Comparison of ENCODE assay signal across 29 cellular contexts in the genomic region with DNA sequence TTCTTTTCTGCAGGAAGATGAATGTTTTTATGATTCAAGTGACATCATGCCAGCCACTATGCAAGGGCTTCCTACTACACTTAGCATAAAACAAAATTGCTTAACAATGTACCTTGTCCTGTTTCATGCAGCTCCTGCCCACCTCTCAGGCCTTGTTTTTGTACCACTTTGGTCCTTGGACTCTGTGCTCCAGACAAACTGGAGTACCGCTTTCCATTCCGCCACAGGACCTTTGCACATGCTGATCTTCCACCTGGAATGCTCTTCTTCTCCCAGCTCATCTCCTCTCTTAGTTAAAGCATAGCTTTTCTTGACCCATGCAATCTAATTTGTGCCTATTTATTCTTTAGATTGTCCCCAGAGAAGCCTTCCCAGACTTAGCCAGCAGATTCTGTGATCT.
"Had no signal": no experiment of that assay in that cellular context is flagged by ENCODE, and none has a peak within 500 bp of the region (broad histone marks: within the 10 kb centered on the region; RNA-seq: fewer than 3 reads in every experiment).

No MANE protein-coding gene starts in this region.

- H3K27me3 ChIP-seq: colonic mucosa, esophagus squamous epithelium, gastrocnemius medialis, heart right ventricle had no signal

- ATAC-seq: effector memory CD8-positive, alpha-beta T cell; esophagus mucosa; gastrocnemius medialis; heart right ventricle; left colon; left lobe of liver; lower lobe of right lung; mucosa of descending colon; naive thymus-derived CD8-positive, alpha-beta T cell had no signal

- DNase-seq: colonic mucosa; cortex of kidney; effector CD8-positive, alpha-beta T cell; effector memory CD8-positive, alpha-beta T cell; endodermal cell; erythroblast; esophagus squamous epithelium; foreskin fibroblast; foreskin melanocyte; gastrocnemius medialis; glutamatergic neuron; head of caudate nucleus; heart right ventricle; hypothalamus; immature natural killer cell; islet precursor cell; kidney; kidney glomerular epithelial cell; left colon; left ventricle myocardium inferior; lower lobe of right lung; mesenchymal stem cell; mucosa of descending colon; naive B cell; naive thymus-derived CD8-positive, alpha-beta T cell had no signal

- H3K9me3 ChIP-seq: colonic mucosa, esophagus squamous epithelium, gastrocnemius medialis, heart right ventricle, left ventricle myocardium inferior, lower lobe of right lung, mucosa of descending colon had no signal

- FAIRE-seq: endometrium, kidney had no signal

- H3K27ac ChIP-seq: colonic mucosa, epithelial cell of prostate, esophagus squamous epithelium, gastrocnemius medialis, heart right ventricle, left ventricle myocardium inferior, lower lobe of right lung had no signal

- H3K4me1 ChIP-seq: colonic mucosa, esophagus squamous epithelium, gastrocnemius medialis, heart right ventricle, left ventricle myocardium inferior, lower lobe of right lung had no signal

- H3K4me3 ChIP-seq: colonic mucosa, esophagus squamous epithelium, gastrocnemius medialis, heart right ventricle, left ventricle myocardium inferior, lower lobe of right lung, mucosa of descending colon had no signal

- H3K36me3 ChIP-seq: colonic mucosa, esophagus squamous epithelium, gastrocnemius medialis, heart right ventricle, left ventricle myocardium inferior, lower lobe of right lung had no signal
